8 cellular contexts compared by ENCODE assay signal in genomic region chr1:221439008-221439733, GRCh38.
DNase-seq lines count a peak whose midpoint lies in the region; ATAC-seq and TF ChIP-seq lines count a peak whose summit lies in the region.

No MANE protein-coding gene starts in this region.

- H3K4me3 Mint-ChIP-seq in endodermal cell, result no peak overlapping the region
- no peak overlapping the region for H3K4me3 Mint-ChIP-seq in Caco-2 (ENCODE audit: unreplicated experiment)

- no peaks in the 10 kb centered on the region for H3K9me3 ChIP-seq in endodermal cell (ENCODE audit: control insufficient read depth, low read length)
- H3K9me3 ChIP-seq in Caco-2, result no peaks in the 10 kb centered on the region

- peak; percentile 39 for DNase-seq in AG20443 (ENCODE audit: low spot score)
- peak; percentile 27 to 38 for DNase-seq in activated CD4-positive, alpha-beta T cell treated with anti-CD3 and anti-CD28 coated beads for 24 hours (ENCODE audit: low read depth in 2 of 2)
- no peak for DNase-seq in endodermal cell
- DNase-seq in stimulated activated CD4-positive, alpha-beta T cell treated with anti-CD3 and anti-CD28 coated beads, Interleukin-1b, Interleukin-23, amount 100 ng/mL, for 4 hours (ENCODE audit: low read depth in 2 of 2), result peak; percentile 22 to 47
- no peak for DNase-seq in Caco-2
- DNase-seq in nucleus accumbens (lab: John Stamatoyannopoulos, UW), result no peak

- H3K4me1 Mint-ChIP-seq in endodermal cell, result peaks cover 29% of the 10 kb centered on the region
- no peaks in the 10 kb centered on the region for H3K4me1 Mint-ChIP-seq in Caco-2 (ENCODE audit: low read depth, unreplicated experiment)

- no TSS peak for BruUV-seq in Caco-2 (replicated peaks; lab: Mats Ljungman, UMichigan)

- TF ChIP-seq CTCF in endodermal cell (conservative IDR thresholded peaks at IDR 0.05), result no peak
- no peak for TF ChIP-seq CTCF in Caco-2 (IDR thresholded peaks at IDR 0.05; ENCODE audit: insufficient read depth in 1 of 2, low read depth in 1 of 2, low read length in 1 of 2, severe bottlenecking in 1 of 2, unreplicated experiment in 1 of 2)

- peak overlapping the region; percentile 14 for H3K27ac Mint-ChIP-seq in endodermal cell
- H3K27ac Mint-ChIP-seq in Caco-2 (ENCODE audit: unreplicated experiment), result no peak overlapping the region

- CTCF ChIA-PET in Caco-2 (lab: Charles Lee), result interaction anchor here (0.6 kb wide), 2 partner anchors 80 to 636 kb away, joined by 3 to 4 read pairs; no protein-coding TSS in a partner anchor

- H3K4me1 ChIP-seq in endodermal cell (ENCODE audit: control insufficient read depth, insufficient read depth, low read length) (no peaks in the 10 kb centered on the region), Caco-2 (no peaks in the 10 kb centered on the region)

- POLR2A ChIA-PET in Caco-2 (lab: Charles Lee), result no interaction called here

- H3K27me3 ChIP-seq in endodermal cell (ENCODE audit: control insufficient read depth, insufficient read depth, low read length, poor library complexity, severe bottlenecking), result no peaks in the 10 kb centered on the region
- H3K27me3 ChIP-seq in Caco-2 (replicated peaks; ENCODE audit: control insufficient read depth, insufficient read depth, low read length), result no peaks in the 10 kb centered on the region

- intact Hi-C loops in Caco-2 (cut with micrococcal nuclease; ENCODE audit: unreplicated experiment), result no loop called here

- no peak overlapping the region for H3K27ac ChIP-seq in endodermal cell (ENCODE audit: low read depth, low read length)

- H3K4me3 ChIP-seq in endodermal cell (ENCODE audit: low read length) (no peak overlapping the region), Caco-2 (ENCODE audit: low read depth, low read length) (no peak overlapping the region)

- 84% methylated on average over 3 of the region's 4 CpGs; no CpG with 5 or more reads in 1 of the 2 experiments for WGBS in endodermal cell (ENCODE audit: insufficient coverage in 1 of 2, insufficient read length in 1 of 2), 2 experiments

- ATAC-seq in GM19438 (IDR thresholded peaks at IDR 0.05; ENCODE audit: low read depth, unreplicated experiment) (peak; percentile 72), HG03520 (IDR thresholded peaks at IDR 0.05; ENCODE audit: unreplicated experiment) (peak; percentile 96)

- no peak overlapping the region for H3K9ac ChIP-seq in endodermal cell (ENCODE audit: extremely low read depth, low read length, poor library complexity, severe bottlenecking)

- H3K36me3 ChIP-seq in endodermal cell (ENCODE audit: control insufficient read depth, insufficient read depth, low read length) (no peaks in the 10 kb centered on the region), Caco-2 (ENCODE audit: control insufficient read depth, insufficient read depth, low read length) (no peaks in the 10 kb centered on the region)

- H3K36me3 Mint-ChIP-seq in endodermal cell (ENCODE audit: low read depth) (peaks cover 2% of the 10 kb centered on the region), Caco-2 (ENCODE audit: insufficient read depth, unreplicated experiment) (no peaks in the 10 kb centered on the region)

- no peaks in the 10 kb centered on the region for H3K27me3 Mint-ChIP-seq in endodermal cell (ENCODE audit: insufficient read depth)
- peaks cover 7% of the 10 kb centered on the region for H3K27me3 Mint-ChIP-seq in Caco-2 (ENCODE audit: insufficient read depth, unreplicated experiment)

- H3K9me3 Mint-ChIP-seq in endodermal cell (no peaks in the 10 kb centered on the region), Caco-2 (ENCODE audit: unreplicated experiment) (no peaks in the 10 kb centered on the region)

Comparison
In these comparisons a context has a peak if more than half of its experiments do, and no peak if none do; other contexts are left out.
1. DNase-seq: peak in AG20443 (single experiment), activated CD4-positive, alpha-beta T cell treated with anti-CD3 and anti-CD28 coated beads for 24 hours (2 of 2) and stimulated activated CD4-positive, alpha-beta T cell treated with anti-CD3 and anti-CD28 coated beads, Interleukin-1b, Interleukin-23, amount 100 ng/mL, for 4 hours (2 of 2); none in endodermal cell (single experiment), Caco-2 (0 of 2) and nucleus accumbens (0 of 56).